Comparison of ENCODE assay signal across 1 cellular context in the genomic region with DNA sequence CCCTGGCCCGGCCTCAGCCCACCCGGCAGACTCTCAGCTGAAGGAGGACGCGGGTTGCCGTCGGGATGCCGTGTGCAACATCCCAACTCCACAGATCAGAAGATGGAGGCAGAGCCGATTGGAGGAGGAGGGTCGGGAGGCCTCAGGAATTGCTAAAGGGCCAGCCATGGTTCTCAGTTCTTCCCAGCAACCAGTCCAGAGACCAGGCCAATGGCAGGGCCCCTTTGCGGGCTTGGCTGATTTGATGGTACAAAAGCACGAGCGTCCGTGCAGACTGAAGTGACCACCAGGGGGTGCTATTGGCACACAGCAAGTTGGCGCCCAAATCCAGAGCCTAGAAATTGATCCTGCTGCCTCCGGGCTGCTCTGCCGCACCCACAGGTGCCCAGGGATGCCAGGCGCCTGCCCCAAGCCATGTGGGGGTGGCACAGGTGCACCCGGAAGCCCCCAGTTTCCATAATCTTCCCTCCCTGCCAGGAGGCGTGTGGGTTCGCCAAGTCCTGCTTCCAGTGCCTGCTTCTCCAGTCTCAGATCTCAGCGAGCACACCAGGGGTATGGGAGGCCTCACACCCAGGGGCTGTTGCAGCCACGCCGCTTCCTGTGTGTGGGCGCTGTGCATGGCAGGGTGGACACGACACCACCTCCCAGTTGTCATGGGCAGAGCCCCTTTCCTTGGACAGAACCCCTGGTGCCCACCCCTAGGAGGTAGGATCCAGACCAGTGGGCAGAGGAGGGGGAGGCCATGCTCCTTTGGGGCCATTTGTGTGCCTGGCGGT.
TF ChIP-seq lines count a peak whose summit lies in the region.

No MANE protein-coding gene starts in this region.

TF ChIP-seq in HepG2, 621 proteins besides CTCF, POLR2A, EP300 and RAD21 (continued from another document and continues in another):
- TF ChIP-seq, protein P1, sequence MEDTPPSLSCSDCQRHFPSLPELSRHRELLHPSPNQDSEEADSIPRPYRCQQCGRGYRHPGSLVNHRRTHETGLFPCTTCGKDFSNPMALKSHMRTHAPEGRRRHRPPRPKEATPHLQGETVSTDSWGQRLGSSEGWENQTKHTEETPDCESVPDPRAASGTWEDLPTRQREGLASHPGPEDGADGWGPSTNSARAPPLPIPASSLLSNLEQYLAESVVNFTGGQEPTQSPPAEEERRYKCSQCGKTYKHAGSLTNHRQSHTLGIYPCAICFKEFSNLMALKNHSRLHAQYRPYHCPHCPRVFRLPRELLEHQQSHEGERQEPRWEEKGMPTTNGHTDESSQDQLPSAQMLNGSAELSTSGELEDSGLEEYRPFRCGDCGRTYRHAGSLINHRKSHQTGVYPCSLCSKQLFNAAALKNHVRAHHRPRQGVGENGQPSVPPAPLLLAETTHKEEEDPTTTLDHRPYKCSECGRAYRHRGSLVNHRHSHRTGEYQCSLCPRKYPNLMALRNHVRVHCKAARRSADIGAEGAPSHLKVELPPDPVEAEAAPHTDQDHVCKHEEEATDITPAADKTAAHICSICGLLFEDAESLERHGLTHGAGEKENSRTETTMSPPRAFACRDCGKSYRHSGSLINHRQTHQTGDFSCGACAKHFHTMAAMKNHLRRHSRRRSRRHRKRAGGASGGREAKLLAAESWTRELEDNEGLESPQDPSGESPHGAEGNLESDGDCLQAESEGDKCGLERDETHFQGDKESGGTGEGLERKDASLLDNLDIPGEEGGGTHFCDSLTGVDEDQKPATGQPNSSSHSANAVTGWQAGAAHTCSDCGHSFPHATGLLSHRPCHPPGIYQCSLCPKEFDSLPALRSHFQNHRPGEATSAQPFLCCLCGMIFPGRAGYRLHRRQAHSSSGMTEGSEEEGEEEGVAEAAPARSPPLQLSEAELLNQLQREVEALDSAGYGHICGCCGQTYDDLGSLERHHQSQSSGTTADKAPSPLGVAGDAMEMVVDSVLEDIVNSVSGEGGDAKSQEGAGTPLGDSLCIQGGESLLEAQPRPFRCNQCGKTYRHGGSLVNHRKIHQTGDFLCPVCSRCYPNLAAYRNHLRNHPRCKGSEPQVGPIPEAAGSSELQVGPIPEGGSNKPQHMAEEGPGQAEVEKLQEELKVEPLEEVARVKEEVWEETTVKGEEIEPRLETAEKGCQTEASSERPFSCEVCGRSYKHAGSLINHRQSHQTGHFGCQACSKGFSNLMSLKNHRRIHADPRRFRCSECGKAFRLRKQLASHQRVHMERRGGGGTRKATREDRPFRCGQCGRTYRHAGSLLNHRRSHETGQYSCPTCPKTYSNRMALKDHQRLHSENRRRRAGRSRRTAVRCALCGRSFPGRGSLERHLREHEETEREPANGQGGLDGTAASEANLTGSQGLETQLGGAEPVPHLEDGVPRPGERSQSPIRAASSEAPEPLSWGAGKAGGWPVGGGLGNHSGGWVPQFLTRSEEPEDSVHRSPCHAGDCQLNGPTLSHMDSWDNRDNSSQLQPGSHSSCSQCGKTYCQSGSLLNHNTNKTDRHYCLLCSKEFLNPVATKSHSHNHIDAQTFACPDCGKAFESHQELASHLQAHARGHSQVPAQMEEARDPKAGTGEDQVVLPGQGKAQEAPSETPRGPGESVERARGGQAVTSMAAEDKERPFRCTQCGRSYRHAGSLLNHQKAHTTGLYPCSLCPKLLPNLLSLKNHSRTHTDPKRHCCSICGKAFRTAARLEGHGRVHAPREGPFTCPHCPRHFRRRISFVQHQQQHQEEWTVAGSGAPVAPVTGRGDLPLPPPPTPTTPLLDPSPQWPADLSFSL (CRISPR knock-in tag; IDR thresholded peaks at IDR 0.05), result no peak
- TF ChIP-seq, protein P2, sequence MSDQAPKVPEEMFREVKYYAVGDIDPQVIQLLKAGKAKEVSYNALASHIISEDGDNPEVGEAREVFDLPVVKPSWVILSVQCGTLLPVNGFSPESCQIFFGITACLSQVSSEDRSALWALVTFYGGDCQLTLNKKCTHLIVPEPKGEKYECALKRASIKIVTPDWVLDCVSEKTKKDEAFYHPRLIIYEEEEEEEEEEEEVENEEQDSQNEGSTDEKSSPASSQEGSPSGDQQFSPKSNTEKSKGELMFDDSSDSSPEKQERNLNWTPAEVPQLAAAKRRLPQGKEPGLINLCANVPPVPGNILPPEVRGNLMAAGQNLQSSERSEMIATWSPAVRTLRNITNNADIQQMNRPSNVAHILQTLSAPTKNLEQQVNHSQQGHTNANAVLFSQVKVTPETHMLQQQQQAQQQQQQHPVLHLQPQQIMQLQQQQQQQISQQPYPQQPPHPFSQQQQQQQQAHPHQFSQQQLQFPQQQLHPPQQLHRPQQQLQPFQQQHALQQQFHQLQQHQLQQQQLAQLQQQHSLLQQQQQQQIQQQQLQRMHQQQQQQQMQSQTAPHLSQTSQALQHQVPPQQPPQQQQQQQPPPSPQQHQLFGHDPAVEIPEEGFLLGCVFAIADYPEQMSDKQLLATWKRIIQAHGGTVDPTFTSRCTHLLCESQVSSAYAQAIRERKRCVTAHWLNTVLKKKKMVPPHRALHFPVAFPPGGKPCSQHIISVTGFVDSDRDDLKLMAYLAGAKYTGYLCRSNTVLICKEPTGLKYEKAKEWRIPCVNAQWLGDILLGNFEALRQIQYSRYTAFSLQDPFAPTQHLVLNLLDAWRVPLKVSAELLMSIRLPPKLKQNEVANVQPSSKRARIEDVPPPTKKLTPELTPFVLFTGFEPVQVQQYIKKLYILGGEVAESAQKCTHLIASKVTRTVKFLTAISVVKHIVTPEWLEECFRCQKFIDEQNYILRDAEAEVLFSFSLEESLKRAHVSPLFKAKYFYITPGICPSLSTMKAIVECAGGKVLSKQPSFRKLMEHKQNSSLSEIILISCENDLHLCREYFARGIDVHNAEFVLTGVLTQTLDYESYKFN (CRISPR knock-in tag; conservative IDR thresholded peaks at IDR 0.05), result peak; percentile 40
- TF ChIP-seq, protein P3, sequence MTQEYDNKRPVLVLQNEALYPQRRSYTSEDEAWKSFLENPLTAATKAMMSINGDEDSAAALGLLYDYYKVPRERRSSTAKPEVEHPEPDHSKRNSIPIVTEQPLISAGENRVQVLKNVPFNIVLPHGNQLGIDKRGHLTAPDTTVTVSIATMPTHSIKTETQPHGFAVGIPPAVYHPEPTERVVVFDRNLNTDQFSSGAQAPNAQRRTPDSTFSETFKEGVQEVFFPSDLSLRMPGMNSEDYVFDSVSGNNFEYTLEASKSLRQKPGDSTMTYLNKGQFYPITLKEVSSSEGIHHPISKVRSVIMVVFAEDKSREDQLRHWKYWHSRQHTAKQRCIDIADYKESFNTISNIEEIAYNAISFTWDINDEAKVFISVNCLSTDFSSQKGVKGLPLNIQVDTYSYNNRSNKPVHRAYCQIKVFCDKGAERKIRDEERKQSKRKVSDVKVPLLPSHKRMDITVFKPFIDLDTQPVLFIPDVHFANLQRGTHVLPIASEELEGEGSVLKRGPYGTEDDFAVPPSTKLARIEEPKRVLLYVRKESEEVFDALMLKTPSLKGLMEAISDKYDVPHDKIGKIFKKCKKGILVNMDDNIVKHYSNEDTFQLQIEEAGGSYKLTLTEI (CRISPR knock-in tag; conservative IDR thresholded peaks at IDR 0.05), result no peak
- no peak for TF ChIP-seq ZSCAN31 (CRISPR knock-in tag; IDR thresholded peaks at IDR 0.05; ENCODE audit: low read depth)
- TF ChIP-seq ZMAT3 (CRISPR knock-in tag; conservative IDR thresholded peaks at IDR 0.05), result 0 out of 2 replicates have a peak, but pooled peaks have one; percentile 35
- TF ChIP-seq, protein P4, sequence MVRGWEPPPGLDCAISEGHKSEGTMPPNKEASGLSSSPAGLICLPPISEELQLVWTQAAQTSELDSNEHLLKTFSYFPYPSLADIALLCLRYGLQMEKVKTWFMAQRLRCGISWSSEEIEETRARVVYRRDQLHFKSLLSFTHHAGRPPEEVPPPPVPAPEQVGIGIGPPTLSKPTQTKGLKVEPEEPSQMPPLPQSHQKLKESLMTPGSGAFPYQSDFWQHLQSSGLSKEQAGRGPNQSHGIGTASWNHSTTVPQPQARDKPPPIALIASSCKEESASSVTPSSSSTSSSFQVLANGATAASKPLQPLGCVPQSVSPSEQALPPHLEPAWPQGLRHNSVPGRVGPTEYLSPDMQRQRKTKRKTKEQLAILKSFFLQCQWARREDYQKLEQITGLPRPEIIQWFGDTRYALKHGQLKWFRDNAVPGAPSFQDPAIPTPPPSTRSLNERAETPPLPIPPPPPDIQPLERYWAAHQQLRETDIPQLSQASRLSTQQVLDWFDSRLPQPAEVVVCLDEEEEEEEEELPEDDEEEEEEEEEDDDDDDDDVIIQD (CRISPR knock-in tag; IDR thresholded peaks at IDR 0.05; ENCODE audit: low read depth), result no peak; the same call in 1 of the 2 replicates
- TF ChIP-seq MTF1 (CRISPR knock-in tag; IDR thresholded peaks at IDR 0.05), result no peak
- no peak for TF ChIP-seq ZNF577 (CRISPR knock-in tag; IDR thresholded peaks at IDR 0.05; ENCODE audit: borderline replicate concordance, low read depth)
- no peak for TF ChIP-seq ZBTB1 (CRISPR knock-in tag; IDR thresholded peaks at IDR 0.05; ENCODE audit: borderline replicate concordance)
- TF ChIP-seq, protein P5, sequence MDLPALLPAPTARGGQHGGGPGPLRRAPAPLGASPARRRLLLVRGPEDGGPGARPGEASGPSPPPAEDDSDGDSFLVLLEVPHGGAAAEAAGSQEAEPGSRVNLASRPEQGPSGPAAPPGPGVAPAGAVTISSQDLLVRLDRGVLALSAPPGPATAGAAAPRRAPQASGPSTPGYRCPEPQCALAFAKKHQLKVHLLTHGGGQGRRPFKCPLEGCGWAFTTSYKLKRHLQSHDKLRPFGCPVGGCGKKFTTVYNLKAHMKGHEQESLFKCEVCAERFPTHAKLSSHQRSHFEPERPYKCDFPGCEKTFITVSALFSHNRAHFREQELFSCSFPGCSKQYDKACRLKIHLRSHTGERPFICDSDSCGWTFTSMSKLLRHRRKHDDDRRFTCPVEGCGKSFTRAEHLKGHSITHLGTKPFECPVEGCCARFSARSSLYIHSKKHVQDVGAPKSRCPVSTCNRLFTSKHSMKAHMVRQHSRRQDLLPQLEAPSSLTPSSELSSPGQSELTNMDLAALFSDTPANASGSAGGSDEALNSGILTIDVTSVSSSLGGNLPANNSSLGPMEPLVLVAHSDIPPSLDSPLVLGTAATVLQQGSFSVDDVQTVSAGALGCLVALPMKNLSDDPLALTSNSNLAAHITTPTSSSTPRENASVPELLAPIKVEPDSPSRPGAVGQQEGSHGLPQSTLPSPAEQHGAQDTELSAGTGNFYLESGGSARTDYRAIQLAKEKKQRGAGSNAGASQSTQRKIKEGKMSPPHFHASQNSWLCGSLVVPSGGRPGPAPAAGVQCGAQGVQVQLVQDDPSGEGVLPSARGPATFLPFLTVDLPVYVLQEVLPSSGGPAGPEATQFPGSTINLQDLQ (CRISPR knock-in tag; IDR thresholded peaks at IDR 0.05), result no peak
- TF ChIP-seq MED13 (CRISPR knock-in tag; IDR thresholded peaks at IDR 0.05), result no peak
- TF ChIP-seq TRIM24 (CRISPR knock-in tag; IDR thresholded peaks at IDR 0.05), result no peak
- TF ChIP-seq RFXAP (CRISPR knock-in tag; IDR thresholded peaks at IDR 0.05; ENCODE audit: borderline replicate concordance), result peak; percentile 99
- no peak for TF ChIP-seq ZNF138 (CRISPR knock-in tag; IDR thresholded peaks at IDR 0.05; ENCODE audit: low read depth)
- TF ChIP-seq MED8 (CRISPR knock-in tag; IDR thresholded peaks at IDR 0.05; ENCODE audit: insufficient replicate concordance), result peak; percentile 35
- TF ChIP-seq, protein P6, sequence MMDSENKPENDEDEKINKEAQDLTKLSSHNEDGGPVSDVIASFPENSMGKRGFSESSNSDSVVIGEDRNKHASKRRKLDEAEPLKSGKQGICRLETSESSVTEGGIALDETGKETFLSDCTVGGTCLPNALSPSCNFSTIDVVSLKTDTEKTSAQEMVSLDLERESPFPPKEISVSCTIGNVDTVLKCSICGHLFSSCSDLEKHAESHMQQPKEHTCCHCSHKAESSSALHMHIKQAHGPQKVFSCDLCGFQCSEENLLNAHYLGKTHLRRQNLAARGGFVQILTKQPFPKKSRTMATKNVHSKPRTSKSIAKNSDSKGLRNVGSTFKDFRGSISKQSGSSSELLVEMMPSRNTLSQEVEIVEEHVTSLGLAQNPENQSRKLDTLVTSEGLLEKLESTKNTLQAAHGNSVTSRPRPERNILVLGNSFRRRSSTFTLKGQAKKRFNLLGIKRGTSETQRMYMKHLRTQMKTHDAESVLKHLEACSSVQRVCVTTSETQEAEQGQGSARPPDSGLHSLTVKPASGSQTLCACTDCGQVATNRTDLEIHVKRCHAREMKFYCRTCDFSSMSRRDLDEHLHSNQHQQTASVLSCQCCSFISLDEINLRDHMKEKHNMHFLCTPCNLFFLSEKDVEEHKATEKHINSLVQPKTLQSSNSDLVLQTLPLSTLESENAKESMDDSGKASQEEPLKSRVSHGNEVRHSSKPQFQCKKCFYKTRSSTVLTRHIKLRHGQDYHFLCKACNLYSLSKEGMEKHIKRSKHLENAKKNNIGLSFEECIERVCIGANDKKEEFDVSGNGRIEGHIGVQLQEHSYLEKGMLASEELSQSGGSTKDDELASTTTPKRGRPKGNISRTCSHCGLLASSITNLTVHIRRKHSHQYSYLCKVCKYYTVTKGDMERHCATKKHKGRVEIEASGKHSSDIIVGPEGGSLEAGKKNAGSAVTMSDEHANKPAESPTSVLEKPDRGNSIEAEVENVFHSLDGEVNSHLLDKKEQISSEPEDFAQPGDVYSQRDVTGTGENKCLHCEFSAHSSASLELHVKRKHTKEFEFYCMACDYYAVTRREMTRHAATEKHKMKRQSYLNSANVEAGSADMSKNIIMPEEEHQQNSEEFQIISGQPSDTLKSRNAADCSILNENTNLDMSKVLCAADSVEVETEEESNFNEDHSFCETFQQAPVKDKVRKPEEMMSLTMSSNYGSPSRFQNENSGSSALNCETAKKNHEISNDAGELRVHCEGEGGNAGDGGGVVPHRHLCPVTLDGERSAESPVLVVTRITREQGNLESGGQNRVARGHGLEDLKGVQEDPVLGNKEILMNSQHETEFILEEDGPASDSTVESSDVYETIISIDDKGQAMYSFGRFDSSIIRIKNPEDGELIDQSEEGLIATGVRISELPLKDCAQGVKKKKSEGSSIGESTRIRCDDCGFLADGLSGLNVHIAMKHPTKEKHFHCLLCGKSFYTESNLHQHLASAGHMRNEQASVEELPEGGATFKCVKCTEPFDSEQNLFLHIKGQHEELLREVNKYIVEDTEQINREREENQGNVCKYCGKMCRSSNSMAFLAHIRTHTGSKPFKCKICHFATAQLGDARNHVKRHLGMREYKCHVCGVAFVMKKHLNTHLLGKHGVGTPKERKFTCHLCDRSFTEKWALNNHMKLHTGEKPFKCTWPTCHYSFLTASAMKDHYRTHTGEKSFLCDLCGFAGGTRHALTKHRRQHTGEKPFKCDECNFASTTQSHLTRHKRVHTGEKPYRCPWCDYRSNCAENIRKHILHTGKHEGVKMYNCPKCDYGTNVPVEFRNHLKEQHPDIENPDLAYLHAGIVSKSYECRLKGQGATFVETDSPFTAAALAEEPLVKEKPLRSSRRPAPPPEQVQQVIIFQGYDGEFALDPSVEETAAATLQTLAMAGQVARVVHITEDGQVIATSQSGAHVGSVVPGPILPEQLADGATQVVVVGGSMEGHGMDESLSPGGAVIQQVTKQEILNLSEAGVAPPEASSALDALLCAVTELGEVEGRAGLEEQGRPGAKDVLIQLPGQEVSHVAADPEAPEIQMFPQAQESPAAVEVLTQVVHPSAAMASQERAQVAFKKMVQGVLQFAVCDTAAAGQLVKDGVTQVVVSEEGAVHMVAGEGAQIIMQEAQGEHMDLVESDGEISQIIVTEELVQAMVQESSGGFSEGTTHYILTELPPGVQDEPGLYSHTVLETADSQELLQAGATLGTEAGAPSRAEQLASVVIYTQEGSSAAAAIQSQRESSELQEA (CRISPR knock-in tag; IDR thresholded peaks at IDR 0.05; ENCODE audit: not compliant biosample characterization), result no peak
- TF ChIP-seq, protein P7, sequence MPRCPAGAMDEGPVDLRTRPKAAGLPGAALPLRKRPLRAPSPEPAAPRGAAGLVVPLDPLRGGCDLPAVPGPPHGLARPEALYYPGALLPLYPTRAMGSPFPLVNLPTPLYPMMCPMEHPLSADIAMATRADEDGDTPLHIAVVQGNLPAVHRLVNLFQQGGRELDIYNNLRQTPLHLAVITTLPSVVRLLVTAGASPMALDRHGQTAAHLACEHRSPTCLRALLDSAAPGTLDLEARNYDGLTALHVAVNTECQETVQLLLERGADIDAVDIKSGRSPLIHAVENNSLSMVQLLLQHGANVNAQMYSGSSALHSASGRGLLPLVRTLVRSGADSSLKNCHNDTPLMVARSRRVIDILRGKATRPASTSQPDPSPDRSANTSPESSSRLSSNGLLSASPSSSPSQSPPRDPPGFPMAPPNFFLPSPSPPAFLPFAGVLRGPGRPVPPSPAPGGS (CRISPR knock-in tag; IDR thresholded peaks at IDR 0.05), result 0 out of 2 replicates have a peak, but pooled peaks have one; percentile 16
- TF ChIP-seq FOXK1 (CRISPR knock-in tag; IDR thresholded peaks at IDR 0.05; ENCODE audit: borderline replicate concordance, low read depth), result no peak
